In the genomic region with DNA sequence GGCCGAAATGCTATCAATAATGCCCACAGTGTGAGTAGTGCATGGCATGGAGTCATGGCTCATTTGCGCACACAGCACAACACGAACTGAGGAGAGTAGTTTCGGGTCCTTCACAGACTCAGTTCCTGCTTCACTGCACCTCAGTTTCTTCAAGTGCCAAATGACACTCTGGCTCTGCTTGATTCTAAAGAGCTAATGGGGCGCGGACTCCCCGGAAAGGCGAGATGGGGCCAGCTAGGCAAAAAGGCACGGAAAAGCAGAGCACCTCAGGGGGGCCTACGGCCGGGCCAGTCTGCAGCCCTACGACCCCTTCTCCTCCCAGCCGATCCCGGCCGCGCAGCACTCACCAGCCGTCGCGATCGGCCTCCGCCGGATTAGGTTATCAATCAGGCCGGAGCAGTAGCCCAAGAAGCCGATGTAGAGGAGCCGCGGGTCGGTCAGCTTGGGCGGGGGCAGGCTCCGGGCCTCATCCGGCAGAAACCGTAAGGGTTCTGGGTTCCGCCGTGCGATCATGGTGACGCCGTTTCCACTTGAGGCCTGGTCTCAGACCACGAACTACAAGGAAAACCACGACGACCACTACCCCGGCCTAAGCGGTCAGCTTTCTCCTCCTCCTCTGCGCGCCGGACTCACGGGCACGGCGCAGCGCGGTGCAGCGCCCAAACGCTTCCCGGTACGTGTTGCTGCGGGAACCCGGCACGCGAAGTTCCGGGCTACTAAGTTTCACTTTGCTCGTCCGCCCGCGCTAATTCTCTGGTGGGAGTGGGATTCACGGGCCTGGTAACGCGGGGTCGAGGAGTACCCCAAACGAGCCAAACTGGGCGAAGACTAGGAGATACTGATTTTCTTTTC, we compare ENCODE assay signal across 8 cellular contexts. TPM values are rescaled to one million over a fixed set of nuclear protein-coding genes. Genes with fewer than 3 reads are reported as not detected.
DNase-seq lines count a peak whose midpoint lies in the region; ATAC-seq and TF ChIP-seq lines count a peak whose summit lies in the region.

Gene NDUFC2 (minus strand): TSS at position 631 of the 852 bp plus-strand sequence. CDS start 118 bp downstream, at position 513.

- no peak for TF ChIP-seq EP300 in esophagus muscularis mucosa (IDR thresholded peaks at IDR 0.05)

- H3K9ac ChIP-seq in HUES64 (ENCODE audit: low read depth, low read length) (peak within 1 kb of the TSS; percentile 90), muscle layer of colon (ENCODE audit: low read length) (peak within 1 kb of the TSS; percentile 79)

- H3K27ac ChIP-seq in HUES64 (ENCODE audit: low read depth, low read length) = peak within 1 kb of the TSS; percentile 74
- H3K27ac ChIP-seq in PC-9 = peak within 1 kb of the TSS; percentile 46
- H3K27ac ChIP-seq in esophagus muscularis mucosa (replicated peaks in 1 of 4) = peak within 1 kb of the TSS; percentile 84 to 91 (median 87)
- peak within 1 kb of the TSS; percentile 80 for H3K27ac ChIP-seq in muscle layer of colon (ENCODE audit: low read depth, low read length)

- no peaks in the 10 kb centered on the region for H3K27me3 Mint-ChIP-seq in Calu3 (ENCODE audit: unreplicated experiment)

- peaks cover 2% of the 10 kb centered on the region for H3K9me3 Mint-ChIP-seq in Calu3 (ENCODE audit: low read depth, unreplicated experiment)

- peak within 1 kb of the TSS; percentile 86 for H3K4me2 ChIP-seq in PC-9

- peaks cover 54% of the 10 kb centered on the region for H3K4me1 Mint-ChIP-seq in Calu3 (ENCODE audit: low read depth, unreplicated experiment)

- WGBS in HUES64 = under 1% methylated on average over 68 of the region's 68 CpGs
- WGBS in esophagus muscularis mucosa = 1% methylated on average over 64 of the region's 68 CpGs

- H3K27ac Mint-ChIP-seq in Calu3 (ENCODE audit: unreplicated experiment) = peak within 1 kb of the TSS; percentile 87

- no peak for TF ChIP-seq POLR2A in esophagus muscularis mucosa (IDR thresholded peaks at IDR 0.05; ENCODE audit: low read depth)

- H3F3A ChIP-seq in PC-9 (ENCODE audit: insufficient read depth, low read depth) = no peaks in the 10 kb centered on the region; the same call in 1 of the 2 replicates

- no peaks in the 10 kb centered on the region for H3K9me3 ChIP-seq in HUES64 (ENCODE audit: insufficient read depth, low read depth, low read length)
- H3K9me3 ChIP-seq in PC-9 (ENCODE audit: insufficient read depth, low read depth) = no peaks in the 10 kb centered on the region
- no peaks in the 10 kb centered on the region for H3K9me3 ChIP-seq in esophagus muscularis mucosa
- H3K9me3 ChIP-seq in muscle layer of colon (ENCODE audit: low read length) = no peaks in the 10 kb centered on the region

- BruUV-seq in Calu3 (replicated peaks; lab: Mats Ljungman, UMichigan) (TSS peak; percentile 73), PC-9 (replicated peaks; lab: Mats Ljungman, UMichigan) (TSS peak; percentile 71)

- H3K27me3 ChIP-seq in HUES64 (ENCODE audit: insufficient read depth, low read length) = no peaks in the 10 kb centered on the region
- no peaks in the 10 kb centered on the region for H3K27me3 ChIP-seq in PC-9 (ENCODE audit: insufficient read depth, low read depth)
- no peaks in the 10 kb centered on the region for H3K27me3 ChIP-seq in esophagus muscularis mucosa
- H3K27me3 ChIP-seq in muscle layer of colon (ENCODE audit: control insufficient read depth in 1 of 2, insufficient read depth in 2 of 2, low read length in 2 of 2) = no peaks in the 10 kb centered on the region

- peaks cover 38% of the 10 kb centered on the region for H4K20me1 ChIP-seq in PC-9 (ENCODE audit: insufficient read depth)

- peaks cover 54% of the 10 kb centered on the region for H3K79me2 ChIP-seq in PC-9 (ENCODE audit: low read depth)

- peaks cover 5% of the 10 kb centered on the region; the same call in 1 of the 2 replicates for H3K36me3 ChIP-seq in HUES64 (ENCODE audit: insufficient read depth, low read length)
- H3K36me3 ChIP-seq in PC-9 (ENCODE audit: low read depth) = peaks cover 15% of the 10 kb centered on the region; the same call in 1 of the 2 replicates
- no peaks in the 10 kb centered on the region for H3K36me3 ChIP-seq in esophagus muscularis mucosa
- H3K36me3 ChIP-seq in muscle layer of colon (ENCODE audit: insufficient read depth, low read length) = no peaks in the 10 kb centered on the region

- intact Hi-C loops in Calu3 (cut with micrococcal nuclease; ENCODE audit: unreplicated experiment) = no loop called here
- intact Hi-C loops in PC-9 (cut with micrococcal nuclease; ENCODE audit: unreplicated experiment) = loop anchor here (1.0 to 5.0 kb wide), 3 partner anchors 85 to 442 kb away; partner anchors contain the start of genes CLNS1A and INTS4
- intact Hi-C loops in esophagus muscularis mucosa (cut with DNase I) = no loop called here

- H2AFZ ChIP-seq in PC-9 = peak within 1 kb of the TSS; percentile 97

- POLR2A ChIA-PET in PC-9 (lab: Charles Lee; ENCODE audit: unreplicated experiment) = interaction anchor here (0.6 to 1.0 kb wide), 4 partner anchors 19 to 295 kb away, joined by 3 to 6 read pairs (median 4); partner anchors contain the start of gene INTS4

- H3K4me1 ChIP-seq in HUES64 (ENCODE audit: insufficient read depth, low read length) (peaks cover 4% of the 10 kb centered on the region; the same call in 1 of the 2 replicates), PC-9 (replicated peaks; ENCODE audit: insufficient read depth) (peaks cover 35% of the 10 kb centered on the region), esophagus muscularis mucosa (peaks cover 44 to 53% (median 46%) of the 10 kb centered on the region in 4 donors), muscle layer of colon (ENCODE audit: insufficient read depth, low read length) (peaks cover 26% of the 10 kb centered on the region)

- DNase-seq in Calu3 (peak; percentile 78), PC-9 (peak; percentile 73 to 82), esophagus muscularis mucosa (ENCODE audit: extremely low spot score) (peak; percentile 94)
- DNase-seq in activated T-cell treated with anti-CD3 and anti-CD28 coated beads, Interleukin-2, amount 50 U/mL, for 48 hours = peak; percentile 82 to 85
- DNase-seq in stimulated activated CD8-positive, alpha-beta memory T cell treated with anti-CD3 and anti-CD28 coated beads, Interleukin-7, amount 100 ng/mL, for 1 hour (ENCODE audit: low read depth in 2 of 2) = peak; percentile 10 to 41

- H3K36me3 Mint-ChIP-seq in Calu3 (ENCODE audit: insufficient read depth, unreplicated experiment) = peaks cover 52% of the 10 kb centered on the region

- H3K9me2 ChIP-seq in PC-9 (ENCODE audit: insufficient read depth) = no peaks in the 10 kb centered on the region

- peak; percentile 74 for ATAC-seq in GM21423 (IDR thresholded peaks at IDR 0.05; ENCODE audit: unreplicated experiment)

- H3K4me3 Mint-ChIP-seq in Calu3 (ENCODE audit: low read depth, unreplicated experiment) = no peak within 1 kb of the TSS

- TF ChIP-seq CTCF in Calu3 (IDR thresholded peaks at IDR 0.05; ENCODE audit: unreplicated experiment) = no peak
- TF ChIP-seq CTCF in PC-9 (conservative IDR thresholded peaks at IDR 0.05) = 0 out of 2 replicates have a peak, but pooled peaks have one; percentile 14
- TF ChIP-seq CTCF in esophagus muscularis mucosa (IDR thresholded peaks at IDR 0.05) = peak in 1 of 3 experiments; percentile 27

- CTCF ChIA-PET in Calu3 (lab: Charles Lee) (interaction anchor here (0.6 to 0.8 kb wide), 3 partner anchors 60 to 273 kb away, joined by 3 to 4 read pairs (median 3); partner anchors contain the start of gene ALG8), PC-9 (lab: Charles Lee) (interaction anchor here (0.6 to 1.1 kb wide), 4 partner anchors 57 to 436 kb away, joined by 3 to 4 read pairs (median 4); partner anchors contain the start of gene INTS4)

- H3K4me3 ChIP-seq in HUES64 (ENCODE audit: low read length) (peak within 1 kb of the TSS; percentile 87), PC-9 (peak within 1 kb of the TSS; percentile 89), esophagus muscularis mucosa (peak within 1 kb of the TSS; percentile 76 to 99 (median 94)), muscle layer of colon (ENCODE audit: low read depth in 1 of 2, low read length in 2 of 2) (peak within 1 kb of the TSS; percentile 86 to 94)

RNA-seq across cellular contexts. Expression of gene NDUFC2, which starts in this region (rescaled TPM):
- 264 and 343 TPM in 2 replicates for total RNA-seq in Calu3 (2022)
- polyA plus RNA-seq in HUES64 (2013, experiment 1 of 2) = 116 TPM
- 110 TPM for polyA plus RNA-seq in HUES64 (2013, experiment 2 of 2)
- 380 and 394 TPM in 2 replicates for total RNA-seq in PC-9 (2021)
- total RNA-seq in esophagus muscularis mucosa = 100 to 1,000 TPM in 2 of 4 donors, 10 to 100 TPM in 2; 65.1 to 116 (median 91.1) TPM

Comparison
In these comparisons a context has a peak if more than half of its experiments do, and no peak if none do; other contexts are left out.
1. Peak in every context shown above with its lines: DNase-seq, ATAC-seq, H3K4me3 ChIP-seq and H3K27ac ChIP-seq.
2. DNase-seq: peak in every context shown above with its lines; median percentile 94 in esophagus muscularis mucosa; 84 in activated T-cell treated with anti-CD3 and anti-CD28 coated beads, Interleukin-2, amount 50 U/mL, for 48 hours; 78 in Calu3; 78 in PC-9; 26 in stimulated activated CD8-positive, alpha-beta memory T cell treated with anti-CD3 and anti-CD28 coated beads, Interleukin-7, amount 100 ng/mL, for 1 hour.